Comparison of ENCODE assay signal across 10 cellular contexts in the genomic region with DNA sequence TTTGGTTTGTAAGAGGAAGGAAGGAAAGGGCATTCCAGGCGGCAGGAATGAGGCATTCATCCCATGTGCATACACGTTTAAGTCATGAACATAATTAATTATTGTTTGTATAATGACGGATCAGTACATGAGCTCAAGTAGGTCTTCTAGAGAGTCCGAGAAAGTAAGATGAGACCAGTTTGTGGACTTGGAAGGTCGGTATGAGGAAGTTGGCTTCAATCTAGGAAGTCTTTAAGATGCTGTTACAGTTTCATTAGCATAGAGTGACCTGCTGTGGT. TPM values are rescaled to one million over a fixed set of nuclear protein-coding genes. Genes with fewer than 3 reads are reported as not detected.
DNase-seq lines count a peak whose midpoint lies in the region; ATAC-seq and TF ChIP-seq lines count a peak whose summit lies in the region.
"Had no signal": no experiment of that assay in that cellular context is flagged by ENCODE, and none has a peak within 500 bp of the region (broad histone marks: within the 10 kb centered on the region; RNA-seq: fewer than 3 reads in every experiment).

No MANE protein-coding gene starts in this region.

- H3K4me3 ChIP-seq in OCI-LY7 (ENCODE audit: low read depth, low read length, poor library complexity, severe bottlenecking) (peak overlapping the region; percentile 96), endodermal cell (ENCODE audit: low read length) (peak overlapping the region; percentile 96), skeletal muscle satellite cell (ENCODE audit: low read length) (peak overlapping the region; percentile 99), psoas muscle (no peak overlapping the region)
- H3K4me3 ChIP-seq: skin epidermis had no signal

- peaks cover 51% of the 10 kb centered on the region for H3K4me1 Mint-ChIP-seq in activated CD8-positive, alpha-beta memory T cell treated with anti-CD3 and anti-CD28 coated beads, Interleukin-2, amount 10 ng/mL, durations not matched to agents 7 days and 5 days
- peaks cover 19% of the 10 kb centered on the region for H3K4me1 Mint-ChIP-seq in endodermal cell

- peaks cover 14% of the 10 kb centered on the region for H3K36me3 Mint-ChIP-seq in activated CD8-positive, alpha-beta memory T cell treated with anti-CD3 and anti-CD28 coated beads, Interleukin-2, amount 10 ng/mL, durations not matched to agents 7 days and 5 days
- H3K36me3 Mint-ChIP-seq in endodermal cell (ENCODE audit: low read depth), result peaks cover 31% of the 10 kb centered on the region

- no peak overlapping the region for H3K27ac ChIP-seq in OCI-LY7 (ENCODE audit: low read depth, low read length, poor library complexity, severe bottlenecking)
- no peak overlapping the region for H3K27ac ChIP-seq in endodermal cell (ENCODE audit: low read depth, low read length)
- H3K27ac ChIP-seq in psoas muscle, result no peak overlapping the region

- POLR2A ChIA-PET in OCI-LY7 (lab: Charles Lee), result interaction anchor here (0.6 kb wide), 2 partner anchors 18 to 254 kb away, joined by 3 read pairs; no protein-coding TSS in a partner anchor

- CTCF ChIA-PET in activated CD8-positive, alpha-beta memory T cell treated with anti-CD3 and anti-CD28 coated beads, Interleukin-2, amount 10 ng/mL, durations not matched to agents 7 days and 5 days (lab: Charles Lee), result interaction anchor here (1.4 to 1.8 kb wide), 2 partner anchors 22 to 97 kb away, joined by 3 to 5 read pairs; no protein-coding TSS in a partner anchor
- CTCF ChIA-PET in OCI-LY7 (lab: Charles Lee; ENCODE audit: unreplicated experiment), result no interaction called here

- no peak for ATAC-seq in activated CD8-positive, alpha-beta memory T cell treated with anti-CD3 and anti-CD28 coated beads, Interleukin-2, amount 10 ng/mL, durations not matched to agents 7 days and 5 days
- ATAC-seq in psoas muscle (no peak), GM21423 (IDR thresholded peaks at IDR 0.05; ENCODE audit: unreplicated experiment) (no peak)

- H3K79me2 ChIP-seq in OCI-LY7 (ENCODE audit: insufficient read depth, low read depth, low read length), result peaks cover 92% of the 10 kb centered on the region

- peaks cover 62% of the 10 kb centered on the region for H3K36me3 ChIP-seq in OCI-LY7 (ENCODE audit: insufficient read depth, low read length)
- peaks cover 61% of the 10 kb centered on the region for H3K36me3 ChIP-seq in endodermal cell (ENCODE audit: control insufficient read depth, insufficient read depth, low read length)
- H3K36me3 ChIP-seq in skeletal muscle satellite cell (ENCODE audit: insufficient read depth, low read length), result no peaks in the 10 kb centered on the region
- H3K36me3 ChIP-seq in psoas muscle (ENCODE audit: insufficient read depth in 1 of 2, low read depth in 1 of 2), result no peaks in the 10 kb centered on the region

- H3K27ac Mint-ChIP-seq in activated CD8-positive, alpha-beta memory T cell treated with anti-CD3 and anti-CD28 coated beads, Interleukin-2, amount 10 ng/mL, durations not matched to agents 7 days and 5 days, result peak overlapping the region; percentile 29
- H3K27ac Mint-ChIP-seq in endodermal cell, result peak overlapping the region; percentile 13

- H3K4me1 ChIP-seq in OCI-LY7 (ENCODE audit: insufficient read depth, low read length, poor library complexity, severe bottlenecking) (peaks cover 34% of the 10 kb centered on the region), endodermal cell (ENCODE audit: control insufficient read depth, insufficient read depth, low read length) (peaks cover 3% of the 10 kb centered on the region), skeletal muscle satellite cell (ENCODE audit: control insufficient read depth, insufficient read depth, low read length) (peaks cover 18% of the 10 kb centered on the region), psoas muscle (peaks cover 48% of the 10 kb centered on the region)

- TF ChIP-seq CTCF in OCI-LY7 (conservative IDR thresholded peaks at IDR 0.05; ENCODE audit: low read length) (no peak), endodermal cell (conservative IDR thresholded peaks at IDR 0.05) (no peak), psoas muscle (IDR thresholded peaks at IDR 0.05) (no peak)

- H3K9me3 ChIP-seq in OCI-LY7 (ENCODE audit: low read length) (no peaks in the 10 kb centered on the region; the same call in 1 of the 2 replicates), endodermal cell (ENCODE audit: control insufficient read depth, low read length) (peaks cover 43% of the 10 kb centered on the region), skeletal muscle satellite cell (replicated peaks; ENCODE audit: low read length) (no peaks in the 10 kb centered on the region), psoas muscle (no peaks in the 10 kb centered on the region)

- H3K9me3 Mint-ChIP-seq in activated CD8-positive, alpha-beta memory T cell treated with anti-CD3 and anti-CD28 coated beads, Interleukin-2, amount 10 ng/mL, durations not matched to agents 7 days and 5 days (ENCODE audit: low read depth), result peaks cover 2% of the 10 kb centered on the region
- no peaks in the 10 kb centered on the region for H3K9me3 Mint-ChIP-seq in endodermal cell

- no peak for DNase-seq in activated CD8-positive, alpha-beta memory T cell treated with anti-CD3 and anti-CD28 coated beads, Interleukin-2, amount 10 ng/mL, durations not matched to agents 7 days and 5 days
- DNase-seq in activated CD8-positive, alpha-beta memory T cell treated with anti-CD3 and anti-CD28 coated beads for 24 hours, result no peak
- DNase-seq in OCI-LY7 (ENCODE audit: low spot score), result no peak
- no peak for DNase-seq in endodermal cell
- DNase-seq in psoas muscle, result no peak
- no peak for DNase-seq in HuH-7.5 (ENCODE audit: low spot score)
- DNase-seq: hippocampal formation had no signal

- no peaks in the 10 kb centered on the region for H3K9me2 ChIP-seq in OCI-LY7 (ENCODE audit: insufficient read depth, low read length)

- 86 to 89% methylated on average over 5 of the region's 5 CpGs for WGBS in endodermal cell (ENCODE audit: insufficient coverage in 1 of 2, insufficient read length in 1 of 2), 2 experiments
- 40 to 51% (median 42%) methylated on average over 5 of the region's 5 CpGs for WGBS in psoas muscle, 3 donors

- H3K4me3 Mint-ChIP-seq in activated CD8-positive, alpha-beta memory T cell treated with anti-CD3 and anti-CD28 coated beads, Interleukin-2, amount 10 ng/mL, durations not matched to agents 7 days and 5 days, result peak overlapping the region; percentile 86
- H3K4me3 Mint-ChIP-seq in endodermal cell, result peak overlapping the region; percentile 94

- H3K27me3 ChIP-seq in endodermal cell (ENCODE audit: control insufficient read depth, insufficient read depth, low read length, poor library complexity, severe bottlenecking), result no peaks in the 10 kb centered on the region
- no peaks in the 10 kb centered on the region for H3K27me3 ChIP-seq in skeletal muscle satellite cell (ENCODE audit: control insufficient read depth, insufficient read depth, low read length)
- no peaks in the 10 kb centered on the region for H3K27me3 ChIP-seq in psoas muscle (ENCODE audit: insufficient read depth in 3 of 3, low read length in 2 of 3)

- no peaks in the 10 kb centered on the region for H3K27me3 Mint-ChIP-seq in activated CD8-positive, alpha-beta memory T cell treated with anti-CD3 and anti-CD28 coated beads, Interleukin-2, amount 10 ng/mL, durations not matched to agents 7 days and 5 days
- no peaks in the 10 kb centered on the region for H3K27me3 Mint-ChIP-seq in endodermal cell (ENCODE audit: insufficient read depth)

- no TSS peak for BruUV-seq in OCI-LY7 (replicated peaks; lab: Mats Ljungman, UMichigan)

- peaks cover 36% of the 10 kb centered on the region for H4K20me1 ChIP-seq in OCI-LY7 (ENCODE audit: insufficient read depth, low read length)

- intact Hi-C loops in OCI-LY7 (cut with micrococcal nuclease; ENCODE audit: unreplicated experiment) (no loop called here), psoas muscle (cut with DNase I) (no loop called here)

- H2AFZ ChIP-seq in OCI-LY7 (ENCODE audit: low read length), result no peak overlapping the region

- no peak overlapping the region for H3K9ac ChIP-seq in endodermal cell (ENCODE audit: extremely low read depth, low read length, poor library complexity, severe bottlenecking)
- H3K9ac ChIP-seq in skeletal muscle satellite cell (ENCODE audit: low read depth, low read length), result no peak overlapping the region

- H3K4me2 ChIP-seq in OCI-LY7 (ENCODE audit: low read length), result peak overlapping the region; percentile 83
- H3K4me2 ChIP-seq in skeletal muscle satellite cell (ENCODE audit: low read length), result peak overlapping the region; percentile 99

RNA-seq across cellular contexts. Expression of a gene that starts 2.1 kb away (rescaled TPM):
- 10 to 100 TPM; 11.8 to 16.0 TPM for total RNA-seq in activated CD8-positive, alpha-beta memory T cell treated with anti-CD3 and anti-CD28 coated beads, Interleukin-2, amount 10 ng/mL, durations not matched to agents 7 days and 5 days
- 15.3 and 15.7 TPM in 2 replicates for total RNA-seq in OCI-LY7 (2014; rRNA removed; shearing (Covaris generic))
- 18.6 and 19.0 TPM in 2 replicates for total RNA-seq in OCI-LY7 (2022)
- total RNA-seq in endodermal cell, result 10 to 100 TPM; 28.5 to 29.3 TPM
- 24.5 TPM for polyA plus RNA-seq in endodermal cell (2013, experiment 1 of 2)
- polyA plus RNA-seq in endodermal cell (2013, experiment 2 of 2), result 24.8 TPM
- total RNA-seq in skeletal muscle satellite cell (2012; rRNA removed), result 17.2 and 19.2 TPM in 2 replicates
- 10 to 100 TPM in 2 of 4 donors, 1 to 10 TPM in 2; 8.3 to 12.2 (median 10.6) TPM for total RNA-seq in psoas muscle
- polyA plus RNA-seq in psoas muscle, result 10 to 100 TPM in 1 of 3 donors, 1 to 10 TPM in 2; 3.8 to 12.8 (median 4.3) TPM

RNA-seq across cellular contexts. Expression of a gene that starts 2.6 kb away (rescaled TPM):
- total RNA-seq in activated CD8-positive, alpha-beta memory T cell treated with anti-CD3 and anti-CD28 coated beads, Interleukin-2, amount 10 ng/mL, durations not matched to agents 7 days and 5 days, result 10 to 100 TPM; 14.6 to 19.6 TPM
- 23.0 and 28.8 TPM in 2 replicates for total RNA-seq in OCI-LY7 (2014; rRNA removed; shearing (Covaris generic))
- 24.1 and 28.3 TPM in 2 replicates for total RNA-seq in OCI-LY7 (2022)
- total RNA-seq in endodermal cell, result 10 to 100 TPM; 29.1 to 30.5 TPM
- 18.2 TPM for polyA plus RNA-seq in endodermal cell (2013, experiment 1 of 2)
- 18.8 TPM for polyA plus RNA-seq in endodermal cell (2013, experiment 2 of 2)
- 15.1 and 16.2 TPM in 2 replicates for total RNA-seq in skeletal muscle satellite cell (2012; rRNA removed)
- 10 to 100 TPM in 1 of 4 donors, 1 to 10 TPM in 3; 5.5 to 10.0 (median 8.4) TPM for total RNA-seq in psoas muscle
- 10 to 100 TPM in 2 of 3 donors, 1 to 10 TPM in 1; 7.2 to 12.4 (median 10.1) TPM for polyA plus RNA-seq in psoas muscle
